Comparison of ENCODE assay signal across 8 cellular contexts in genomic region chr10:88582411-88582805, GRCh38. TPM values are rescaled to one million over a fixed set of nuclear protein-coding genes. Genes with fewer than 3 reads are reported as not detected.
DNase-seq lines count a peak whose midpoint lies in the region; ATAC-seq and FAIRE-seq lines count a peak whose summit lies in the region.

No MANE protein-coding gene starts in this region.

- no peaks in the 10 kb centered on the region for H4K20me1 ChIP-seq in GM23248 (ENCODE audit: insufficient read depth)

- H3K4me2 ChIP-seq in GM23248 (ENCODE audit: unreplicated experiment) = peak overlapping the region; percentile 92

- no peak for ATAC-seq in activated T-helper 17 cell treated with anti-CD3 and anti-CD28 coated beads, Interleukin-2, amount 50 U/mL, for 72 hours (replicated peaks)
- ATAC-seq in GM21447 (IDR thresholded peaks at IDR 0.05; ENCODE audit: unreplicated experiment) = no peak

- peaks cover 6% of the 10 kb centered on the region; the same call in 1 of the 2 replicates for H3F3A ChIP-seq in GM23248 (ENCODE audit: insufficient read depth)

- no peaks in the 10 kb centered on the region for H3K36me3 Mint-ChIP-seq in activated T-helper 17 cell treated with anti-CD3 and anti-CD28 coated beads, Interleukin-2, amount 50 U/mL, for 72 hours (ENCODE audit: low read depth)

- in situ Hi-C loops in GM23248 (cut with MboI) = no loop called here

- FAIRE-seq in frontal cortex (lab: Jason Lieb, UNC) = no peak

- H3K4me3 ChIP-seq in GM23248 (peak overlapping the region; percentile 81), iPS-15b (ENCODE audit: low read depth, low read length) (peak overlapping the region; percentile 92), skin epidermis (peak overlapping the region; percentile 50 to 75 (median 59))

- DNase-seq in GM23248 (no peak), frontal cortex (ENCODE audit: low spot score in 2 of 2) (no peak), dermis blood vessel endothelial cell (no peak), NCI-H2171 treated with DMSO at 0.1 percent for 48 hours (lab: John Stamatoyannopoulos, UW) (no peak)

- H3K27me3 ChIP-seq in GM23248 (replicated peaks; ENCODE audit: insufficient read depth) (no peaks in the 10 kb centered on the region), iPS-15b (ENCODE audit: control insufficient read depth, insufficient read depth, low read length) (peaks cover 8% of the 10 kb centered on the region)

- 0 out of 2 replicates have a peak overlapping the region, but pooled peaks have one; percentile 65 for H3K27ac ChIP-seq in GM23248
- peak overlapping the region; percentile 82 to 96 (median 90) for H3K27ac ChIP-seq in skin epidermis

- peak overlapping the region; percentile 89 for H3K4me3 Mint-ChIP-seq in activated T-helper 17 cell treated with anti-CD3 and anti-CD28 coated beads, Interleukin-2, amount 50 U/mL, for 72 hours

- no peaks in the 10 kb centered on the region for H3K4me1 ChIP-seq in GM23248 (ENCODE audit: insufficient read depth)
- H3K4me1 ChIP-seq in iPS-15b (ENCODE audit: control insufficient read depth, insufficient read depth, low read length) = no peaks in the 10 kb centered on the region

- H3K27ac Mint-ChIP-seq in activated T-helper 17 cell treated with anti-CD3 and anti-CD28 coated beads, Interleukin-2, amount 50 U/mL, for 72 hours = peak overlapping the region; percentile 92

- H3K79me2 ChIP-seq in GM23248 (ENCODE audit: insufficient read depth) = no peaks in the 10 kb centered on the region

- H3K9ac ChIP-seq in GM23248 (peak overlapping the region; percentile 86), iPS-15b (ENCODE audit: low read depth, low read length) (no peak overlapping the region)

- no peaks in the 10 kb centered on the region for H3K9me3 Mint-ChIP-seq in activated T-helper 17 cell treated with anti-CD3 and anti-CD28 coated beads, Interleukin-2, amount 50 U/mL, for 72 hours

- peak overlapping the region; percentile 97 for H2AFZ ChIP-seq in GM23248

- 27 to 30% methylated on average over 4 of the region's 4 CpGs for WGBS in GM23248 (ENCODE audit: low coverage in 1 of 2, low lambda C conversion rate in 2 of 2, missing lambda C conversion rate in 2 of 2), 2 experiments

- H3K4me1 Mint-ChIP-seq in activated T-helper 17 cell treated with anti-CD3 and anti-CD28 coated beads, Interleukin-2, amount 50 U/mL, for 72 hours = peaks cover 5% of the 10 kb centered on the region

- H3K9me3 ChIP-seq in GM23248 (ENCODE audit: low read depth) = no peaks in the 10 kb centered on the region
- no peaks in the 10 kb centered on the region for H3K9me3 ChIP-seq in iPS-15b (ENCODE audit: control insufficient read depth, insufficient read depth, low read length)

- no peaks in the 10 kb centered on the region for H3K27me3 Mint-ChIP-seq in activated T-helper 17 cell treated with anti-CD3 and anti-CD28 coated beads, Interleukin-2, amount 50 U/mL, for 72 hours

- H3K36me3 ChIP-seq in GM23248 (ENCODE audit: low read depth) (no peaks in the 10 kb centered on the region), iPS-15b (ENCODE audit: control insufficient read depth, insufficient read depth, low read length) (no peaks in the 10 kb centered on the region)

- no peaks in the 10 kb centered on the region for H3K9me2 ChIP-seq in GM23248 (ENCODE audit: insufficient read depth)

RNA-seq across cellular contexts. Expression of gene RNLS, which starts 0.7 kb away (rescaled TPM):
- 15.3 and 23.1 TPM in 2 replicates for total RNA-seq in GM23248 (2014; rRNA removed; shearing (Covaris generic))
- 9.3 and 11.5 TPM in 2 replicates for polyA plus RNA-seq in GM23248 (2016; fragmentation: Nextera tagmentation; extraction: Ambion mirVana)
- 1 to 10 TPM; 2.1 to 2.4 TPM for total RNA-seq in activated T-helper 17 cell treated with anti-CD3 and anti-CD28 coated beads, Interleukin-2, amount 50 U/mL, for 72 hours
- total RNA-seq in frontal cortex = 1.2 TPM
- 0.51 and 2.7 TPM in 2 replicates for total RNA-seq in dermis blood vessel endothelial cell

RNA-seq across cellular contexts. Expression of gene LIPJ, which starts 4.2 kb away (rescaled TPM):
- not detected in 2 replicates for total RNA-seq in GM23248 (2014; rRNA removed; shearing (Covaris generic))
- 0.18 TPM in 1 of 2 replicates, not detected in the other for polyA plus RNA-seq in GM23248 (2016; fragmentation: Nextera tagmentation; extraction: Ambion mirVana)
- not detected for total RNA-seq in activated T-helper 17 cell treated with anti-CD3 and anti-CD28 coated beads, Interleukin-2, amount 50 U/mL, for 72 hours
- 3.7 TPM for total RNA-seq in frontal cortex
- total RNA-seq in dermis blood vessel endothelial cell = not detected in 2 replicates
